Comparison of ENCODE assay signal across 29 cellular contexts in genomic region chr5:87229780-87230179, GRCh38. TPM values are rescaled to one million over a fixed set of nuclear protein-coding genes. Genes with fewer than 3 reads are reported as not detected.
DNase-seq lines count a peak whose midpoint lies in the region; ATAC-seq, FAIRE-seq and TF ChIP-seq lines count a peak whose summit lies in the region.
"Had no signal": no experiment of that assay in that cellular context is flagged by ENCODE, and none has a peak within 500 bp of the region (broad histone marks: within the 10 kb centered on the region; RNA-seq: fewer than 3 reads in every experiment).

No MANE protein-coding gene starts in this region.

- H3K27me3 Mint-ChIP-seq in Calu3 (ENCODE audit: unreplicated experiment) (no peaks in the 10 kb centered on the region), GM23338 (ENCODE audit: insufficient read depth, low read depth, poor library complexity) (no peaks in the 10 kb centered on the region)
- H3K27me3 Mint-ChIP-seq: activated CD4-positive, alpha-beta T cell treated with anti-CD3 and anti-CD28 coated beads, Interleukin-2, amount 10 ng/mL, durations not matched to agents 24 days and 14 days; activated naive CD8-positive, alpha-beta T cell treated with anti-CD3 and anti-CD28 coated beads, Interleukin-2, amount 50 U/mL, for 24 hours; stimulated activated memory B cell treated with anti-CD40 and anti-IgM and Interleukin-4, amounts not matched to agents 10 μg/mL and 1 μg/mL and 100 μg/mL, for 72 hours had no signal

- H3K79me2 ChIP-seq in GM12878 (ENCODE audit: control insufficient read depth, insufficient read depth, low read length) (no peaks in the 10 kb centered on the region), keratinocyte (ENCODE audit: control insufficient read depth, insufficient read depth, low read length) (no peaks in the 10 kb centered on the region), GM23338 (replicated peaks; ENCODE audit: insufficient read depth) (no peaks in the 10 kb centered on the region)

- H3K27ac ChIP-seq in GM12878 (ENCODE audit: control insufficient read depth, insufficient read depth) (peak overlapping the region; percentile 49), keratinocyte (ENCODE audit: control insufficient read depth, insufficient read depth, low read length) (no peak overlapping the region), GM23338 (ENCODE audit: low read depth) (no peak overlapping the region), left lung (no peak overlapping the region)
- H3K27ac ChIP-seq: heart left ventricle had no signal

- POLR2A ChIA-PET in GM12878 (lab: Charles Lee): no interaction called here

- H3K4me3 Mint-ChIP-seq in Calu3 (ENCODE audit: low read depth, unreplicated experiment): no peak overlapping the region
- no peak overlapping the region for H3K4me3 Mint-ChIP-seq in GM23338
- H3K4me3 Mint-ChIP-seq: activated CD4-positive, alpha-beta T cell treated with anti-CD3 and anti-CD28 coated beads, Interleukin-2, amount 10 ng/mL, durations not matched to agents 24 days and 14 days; activated naive CD8-positive, alpha-beta T cell treated with anti-CD3 and anti-CD28 coated beads, Interleukin-2, amount 50 U/mL, for 24 hours; activated T-cell treated with anti-CD3 and anti-CD28 coated beads, Interleukin-2, amount 50 U/mL, for 4 hours; CD4-positive, CD25-positive, alpha-beta regulatory T cell; H9; neural crest cell; stimulated activated memory B cell treated with anti-CD40 and anti-IgM and Interleukin-4, amounts not matched to agents 10 μg/mL and 1 μg/mL and 100 μg/mL, for 72 hours had no signal

- dilution Hi-C loops in keratinocyte (cut with MboI; ENCODE audit: extremely low pct_ligation_motif_present, low sequenced_read_pairs): no loop called here

- FAIRE-seq in HTR-8/SVneo (lab: Jason Lieb, UNC) (no peak), GM12878 (lab: Jason Lieb, UNC) (no peak), keratinocyte (lab: Jason Lieb, UNC) (peak; percentile 82)

- TF ChIP-seq EP300 in GM12878 (IDR thresholded peaks at IDR 0.05; ENCODE audit: borderline replicate concordance in 1 of 2, control insufficient read depth in 1 of 2, low read depth in 2 of 2, low read length in 2 of 2): no peak

- DNase-seq in Calu3: no peak
- DNase-seq in HTR-8/SVneo (ENCODE audit: insufficient read length, low spot score): peak; percentile 8
- DNase-seq in GM12878 (ENCODE audit: low read depth, low spot score): no peak
- DNase-seq in keratinocyte (ENCODE audit: low read depth, low spot score): no peak
- DNase-seq in GM23338 (ENCODE audit: low spot score): no peak
- no peak for DNase-seq in left lung
- DNase-seq in iPS-NIHi7 (ENCODE audit: extremely low spot score): no peak
- DNase-seq: activated CD4-positive, alpha-beta T cell treated with anti-CD3 and anti-CD28 coated beads, Interleukin-2, amount 10 ng/mL, durations not matched to agents 24 days and 14 days; activated gamma-delta T cell treated with Interleukin-2 at 50 U/mL for 16 hours; activated naive CD8-positive, alpha-beta T cell treated with anti-CD3 and anti-CD28 coated beads, Interleukin-2, amount 50 U/mL, for 24 hours; activated T-cell treated with anti-CD3 and anti-CD28 coated beads, Interleukin-2, amount 50 U/mL, for 4 hours; CD4-positive, CD25-positive, alpha-beta regulatory T cell; cerebellar nuclear complex; erythroblast; H9; heart left ventricle; Karpas-422; mesenchymal stem cell; MV-4-11; NCI-H1436 treated with DMSO at 0.1 percent for 48 hours; NCI-H446; NCI-H82; stimulated activated CD4-positive, alpha-beta T cell treated with anti-CD3 and anti-CD28 coated beads, Interleukin-4, amount 100 ng/mL, for 4 hours; substantia nigra; T1000 had no signal

- no peaks in the 10 kb centered on the region for H3K36me3 ChIP-seq in GM12878 (ENCODE audit: control insufficient read depth in 2 of 2, insufficient read depth in 2 of 2, low read length in 1 of 2)
- no peaks in the 10 kb centered on the region for H3K36me3 ChIP-seq in keratinocyte (ENCODE audit: control insufficient read depth in 2 of 2, extremely low read depth in 1 of 2, insufficient read depth in 2 of 2, low read length in 2 of 2)
- no peaks in the 10 kb centered on the region for H3K36me3 ChIP-seq in GM23338 (ENCODE audit: insufficient read depth)
- H3K36me3 ChIP-seq in left lung: no peaks in the 10 kb centered on the region
- H3K36me3 ChIP-seq: heart left ventricle had no signal

- TF ChIP-seq CTCF in Calu3 (IDR thresholded peaks at IDR 0.05; ENCODE audit: unreplicated experiment) (no peak), GM12878 (IDR thresholded peaks at IDR 0.05 in 2 of 3, conservative IDR thresholded peaks at IDR 0.05 in 1 of 3; ENCODE audit: control insufficient read depth in 2 of 3, extremely low read depth in 1 of 3, insufficient read depth in 1 of 3, low read depth in 3 of 3, low read length in 3 of 3) (no peak), keratinocyte (optimal IDR thresholded peaks at IDR 0.05 in 1 of 3, IDR thresholded peaks at IDR 0.05 in 1 of 3, conservative IDR thresholded peaks at IDR 0.05 in 1 of 3; ENCODE audit: extremely low read depth in 1 of 3, insufficient read depth in 2 of 3, low read length in 3 of 3) (no peak), GM23338 (conservative IDR thresholded peaks at IDR 0.05; ENCODE audit: low read depth in 2 of 2) (no peak), left lung (IDR thresholded peaks at IDR 0.05) (no peak)

- H3K27me3 ChIP-seq in GM12878 (replicated peaks in 1 of 2; ENCODE audit: control insufficient read depth in 2 of 2, insufficient read depth in 2 of 2, low read length in 1 of 2): no peaks in the 10 kb centered on the region
- no peaks in the 10 kb centered on the region for H3K27me3 ChIP-seq in keratinocyte (ENCODE audit: control insufficient read depth, extremely low read depth, insufficient read depth, low read length)
- H3K27me3 ChIP-seq in GM23338 (ENCODE audit: insufficient read depth): no peaks in the 10 kb centered on the region
- no peaks in the 10 kb centered on the region for H3K27me3 ChIP-seq in left lung
- H3K27me3 ChIP-seq: heart left ventricle had no signal

- WGBS in GM12878 (ENCODE audit: insufficient coverage, insufficient replicate concordance, low lambda C conversion rate, missing lambda C conversion rate): 98% methylated on average over 2 of the region's 2 CpGs

- H3K9me2 ChIP-seq in GM23338 (ENCODE audit: insufficient read depth): no peaks in the 10 kb centered on the region

- H3K4me3 ChIP-seq in GM12878 (no peak overlapping the region), keratinocyte (ENCODE audit: control insufficient read depth in 2 of 3, extremely low read depth in 1 of 3, insufficient read depth in 2 of 3, low read depth in 1 of 3, low read length in 3 of 3) (no peak overlapping the region), GM23338 (no peak overlapping the region), left lung (no peak overlapping the region)
- H3K4me3 ChIP-seq: heart left ventricle had no signal

- H3K4me1 ChIP-seq in GM12878 (ENCODE audit: control insufficient read depth, insufficient read depth, low read length) (peaks cover 21% of the 10 kb centered on the region), keratinocyte (ENCODE audit: control insufficient read depth, extremely low read depth, insufficient read depth, low read length) (peaks cover 17% of the 10 kb centered on the region), GM23338 (ENCODE audit: insufficient read depth) (peaks cover 29% of the 10 kb centered on the region), left lung (no peaks in the 10 kb centered on the region)
- H3K4me1 ChIP-seq: heart left ventricle had no signal

- H3K9ac ChIP-seq in GM12878 (ENCODE audit: control insufficient read depth, insufficient read depth, low read length) (no peak overlapping the region), keratinocyte (ENCODE audit: control insufficient read depth, extremely low read depth, insufficient read depth, low read length) (no peak overlapping the region)

- H3K36me3 Mint-ChIP-seq in Calu3 (ENCODE audit: insufficient read depth, unreplicated experiment) (no peaks in the 10 kb centered on the region), GM23338 (ENCODE audit: low read depth) (no peaks in the 10 kb centered on the region)
- H3K36me3 Mint-ChIP-seq: CD4-positive, CD25-positive, alpha-beta regulatory T cell; stimulated activated memory B cell treated with anti-CD40 and anti-IgM and Interleukin-4, amounts not matched to agents 10 μg/mL and 1 μg/mL and 100 μg/mL, for 72 hours had no signal

- BruUV-seq in Calu3 (replicated peaks; lab: Mats Ljungman, UMichigan) (no TSS peak), GM12878 (replicated peaks; lab: Mats Ljungman, UMichigan) (no TSS peak)

- H3K9me3 Mint-ChIP-seq in Calu3 (ENCODE audit: low read depth, unreplicated experiment): no peaks in the 10 kb centered on the region
- H3K9me3 Mint-ChIP-seq in GM23338: no peaks in the 10 kb centered on the region
- H3K9me3 Mint-ChIP-seq: activated naive CD8-positive, alpha-beta T cell treated with anti-CD3 and anti-CD28 coated beads, Interleukin-2, amount 50 U/mL, for 24 hours; activated T-cell treated with anti-CD3 and anti-CD28 coated beads, Interleukin-2, amount 50 U/mL, for 4 hours; CD4-positive, CD25-positive, alpha-beta regulatory T cell; H9; neural crest cell; stimulated activated memory B cell treated with anti-CD40 and anti-IgM and Interleukin-4, amounts not matched to agents 10 μg/mL and 1 μg/mL and 100 μg/mL, for 72 hours had no signal

- H3K9me1 ChIP-seq in keratinocyte (ENCODE audit: control insufficient read depth, extremely low read depth, insufficient read depth, low read length): no peaks in the 10 kb centered on the region

- RAD21 ChIA-PET in GM12878 (lab: Charles Lee; ENCODE audit: unreplicated experiment): interaction anchor here (0.8 to 7.2 kb wide), 5 partner anchors 39 to 159 kb away, joined by 3 to 81 read pairs (median 4); no protein-coding TSS in a partner anchor

- intact Hi-C loops in Calu3 (cut with micrococcal nuclease; ENCODE audit: unreplicated experiment) (no loop called here), GM12878 (cut with micrococcal nuclease; ENCODE audit: unreplicated experiment) (loop anchor here (2.0 kb wide), 1 partner anchor 149 kb away; no protein-coding TSS in a partner anchor), left lung (cut with DNase I) (no loop called here)

- no peak for ATAC-seq in GM12878
- ATAC-seq in GM23338: no peak
- ATAC-seq in left lung: no peak
- no peak for ATAC-seq in HG02610 (IDR thresholded peaks at IDR 0.05; ENCODE audit: unreplicated experiment)
- ATAC-seq: activated naive CD8-positive, alpha-beta T cell treated with anti-CD3 and anti-CD28 coated beads, Interleukin-2, amount 50 U/mL, for 24 hours; activated T-cell treated with anti-CD3 and anti-CD28 coated beads, Interleukin-2, amount 50 U/mL, for 4 hours; heart left ventricle; sciatic nerve; stimulated activated memory B cell treated with anti-CD40 and anti-IgM and Interleukin-4, amounts not matched to agents 10 μg/mL and 1 μg/mL and 100 μg/mL, for 72 hours had no signal

- SMC1A ChIA-PET in GM12878 (lab: Charles Lee; ENCODE audit: uncharacterized antibody, unreplicated experiment): interaction anchor here (0.8 to 6.4 kb wide), 8 partner anchors 34 to 159 kb away, joined by 3 to 41 read pairs (median 14); partner anchors contain the start of gene RASA1

- H3K4me1 Mint-ChIP-seq in Calu3 (ENCODE audit: low read depth, unreplicated experiment) (peaks cover 11% of the 10 kb centered on the region), GM23338 (peaks cover 3% of the 10 kb centered on the region; the same call in 1 of the 3 replicates)
- H3K4me1 Mint-ChIP-seq: neural crest cell; stimulated activated memory B cell treated with anti-CD40 and anti-IgM and Interleukin-4, amounts not matched to agents 10 μg/mL and 1 μg/mL and 100 μg/mL, for 72 hours had no signal

- CTCF ChIA-PET in Calu3 (lab: Charles Lee) (no interaction called here), GM12878 (lab: Yijun Ruan, JAX) (interaction anchor here (0.6 to 1.3 kb wide), 2 partner anchors 151 to 1836 kb away, joined by 3 to 4 read pairs; no protein-coding TSS in a partner anchor)

- no peak for TF ChIP-seq POLR2A in GM12878 (IDR thresholded peaks at IDR 0.05; ENCODE audit: low read depth, low read length)

- no peaks in the 10 kb centered on the region for H3F3A ChIP-seq in GM23338 (replicated peaks; ENCODE audit: low read depth)

- no peak for TF ChIP-seq RAD21 in GM12878 (IDR thresholded peaks at IDR 0.05; ENCODE audit: insufficient read depth, low read depth, low read length)

- H3K9me3 ChIP-seq in GM12878 (replicated peaks; ENCODE audit: control insufficient read depth, insufficient read depth, low read length) (peaks cover 14% of the 10 kb centered on the region; the same call in 2 of the 3 replicates), keratinocyte (ENCODE audit: control insufficient read depth, low read depth, low read length) (no peaks in the 10 kb centered on the region), left lung (no peaks in the 10 kb centered on the region)
- H3K9me3 ChIP-seq: heart left ventricle had no signal

- peak overlapping the region; percentile 3 for H3K27ac Mint-ChIP-seq in Calu3 (ENCODE audit: unreplicated experiment)
- no peak overlapping the region for H3K27ac Mint-ChIP-seq in GM23338
- H3K27ac Mint-ChIP-seq: activated CD4-positive, alpha-beta T cell treated with anti-CD3 and anti-CD28 coated beads, Interleukin-2, amount 10 ng/mL, durations not matched to agents 24 days and 14 days; activated naive CD8-positive, alpha-beta T cell treated with anti-CD3 and anti-CD28 coated beads, Interleukin-2, amount 50 U/mL, for 24 hours; H9; stimulated activated memory B cell treated with anti-CD40 and anti-IgM and Interleukin-4, amounts not matched to agents 10 μg/mL and 1 μg/mL and 100 μg/mL, for 72 hours had no signal

- in situ Hi-C loops in GM12878 (cut with MboI): loop anchor here (5.0 kb wide), 1 partner anchor 112 kb away; no protein-coding TSS in a partner anchor

- peak overlapping the region; percentile 44 for H2AFZ ChIP-seq in GM12878 (ENCODE audit: control insufficient read depth, low read depth, low read length)
- H2AFZ ChIP-seq in keratinocyte (ENCODE audit: control insufficient read depth, low read length): peak overlapping the region; percentile 2
- H2AFZ ChIP-seq in GM23338: no peak overlapping the region

- H3K4me2 ChIP-seq in GM12878 (ENCODE audit: control insufficient read depth, insufficient read depth): no peak overlapping the region
- peak overlapping the region; percentile 44 for H3K4me2 ChIP-seq in keratinocyte (ENCODE audit: control insufficient read depth, extremely low read depth, insufficient read depth, low read depth, low read length)
- H3K4me2 ChIP-seq in GM23338: no peak overlapping the region

- no peaks in the 10 kb centered on the region for H4K20me1 ChIP-seq in GM12878 (ENCODE audit: control insufficient read depth, insufficient read depth)
- H4K20me1 ChIP-seq in keratinocyte (ENCODE audit: control insufficient read depth, extremely low read depth, insufficient read depth, low read length): no peaks in the 10 kb centered on the region
- H4K20me1 ChIP-seq in GM23338 (replicated peaks; ENCODE audit: insufficient read depth): no peaks in the 10 kb centered on the region

RNA-seq across cellular contexts. Expression of gene RASA1, which starts 37.9 kb away (rescaled TPM):
- 163 and 193 TPM in 2 replicates for total RNA-seq in Calu3 (2022)
- 125 and 130 TPM in 2 replicates for total RNA-seq in GM12878 (2013; cell fraction: nucleolus; rRNA removed)
- 23.3 and 27.1 TPM in 2 replicates for total RNA-seq in GM12878 (2014; rRNA removed)
- 20.3 and 22.4 TPM in 2 replicates for total RNA-seq in GM12878 (2014; rRNA removed; fragmentation: Illumina TruSeq; extraction: Trizol)
- total RNA-seq in GM12878 (2021): 26.1 and 26.9 TPM in 2 replicates
- 12.6 TPM for polyA plus RNA-seq in GM12878 (2011; ENCODE audit: low read depth)
- polyA plus RNA-seq in GM12878 (2011; rRNA removed): 72.3 and 101 TPM in 2 replicates
- polyA plus RNA-seq in GM12878 (2011; cell fraction: cytosol; rRNA removed): 31.1 and 32.2 TPM in 2 replicates
- 80.1 and 92.8 TPM in 2 replicates for polyA plus RNA-seq in GM12878 (2011; cell fraction: nucleus; rRNA removed)
- polyA plus RNA-seq in GM12878 (2012): 18.4 and 36.3 TPM in 2 replicates
- polyA plus RNA-seq in GM12878 (2014; fragmentation: Illumina TruSeq; extraction: Trizol): 33.6 and 42.6 TPM in 2 replicates
- polyA plus RNA-seq in GM12878 (2014; fragmentation: Nextera tagmentation; extraction: Ambion mirVana): 10 to 100 TPM in 1 of 2 experiments, 1 to 10 TPM in 1; 7.8 to 12.0 TPM
- 21.7 and 26.7 TPM in 2 replicates for polyA plus RNA-seq in GM12878 (2014; rRNA removed)
- polyA plus RNA-seq in GM12878 (2016; fragmentation: Nextera tagmentation; extraction: Ambion mirVana): 10 to 100 TPM; 18.4 to 18.9 TPM
- polyA minus RNA-seq in GM12878 (2011; rRNA and poly(A)+ RNA removed): 51.4 and 59.8 TPM in 2 replicates
- 14.6 and 15.7 TPM in 2 replicates for polyA minus RNA-seq in GM12878 (2011; cell fraction: cytosol; rRNA and poly(A)+ RNA removed)
- polyA minus RNA-seq in GM12878 (2011; cell fraction: nucleus; rRNA and poly(A)+ RNA removed): 52.3 and 87.1 TPM in 2 replicates
- polyA plus RNA-seq in keratinocyte: 41.4 to 57.9 TPM (median 42.4 TPM) in 3 replicates
- polyA plus RNA-seq in keratinocyte (2011; ENCODE audit: low read depth): 41.6 TPM
- 26.9 and 58.3 TPM in 2 replicates for polyA plus RNA-seq in keratinocyte (2011; cell fraction: cytosol; rRNA removed)
- 75.1 and 88.5 TPM in 2 replicates for polyA plus RNA-seq in keratinocyte (2011; cell fraction: nucleus; rRNA removed)
- 24.6 and 35.8 TPM in 2 replicates for polyA plus RNA-seq in keratinocyte (2012; ENCODE audit: low replicate concordance)
- polyA minus RNA-seq in keratinocyte: 12.8 to 50.5 TPM (median 31.5 TPM) in 3 replicates
- polyA minus RNA-seq in keratinocyte (2011; cell fraction: cytosol; rRNA and poly(A)+ RNA removed): 16.5 TPM
- polyA minus RNA-seq in keratinocyte (2011; cell fraction: nucleus; rRNA and poly(A)+ RNA removed): 41.0 and 73.3 TPM in 2 replicates
- total RNA-seq in GM23338 (2014; rRNA removed; shearing (Covaris generic)): 32.3 and 35.0 TPM in 2 replicates
- polyA plus RNA-seq in GM23338 (2016; fragmentation: Nextera tagmentation; extraction: Ambion mirVana): 7.1 and 9.3 TPM in 2 replicates
- total RNA-seq in left lung: 10 to 100 TPM; 27.7 to 29.4 TPM
